14 cellular contexts compared by ENCODE assay signal in genomic region chr3:42829628-42830436, GRCh38. TPM values are rescaled to one million over a fixed set of nuclear protein-coding genes. Genes with fewer than 3 reads are reported as not detected.
DNase-seq lines count a peak whose midpoint lies in the region; ATAC-seq and TF ChIP-seq lines count a peak whose summit lies in the region.
"Had no signal": no experiment of that assay in that cellular context is flagged by ENCODE, and none has a peak within 500 bp of the region (broad histone marks: within the 10 kb centered on the region; RNA-seq: fewer than 3 reads in every experiment).

No MANE protein-coding gene starts in this region.

- H2BK5ac ChIP-seq in mesendoderm (ENCODE audit: low read length) = no peak overlapping the region

- H3K9me3 ChIP-seq in RWPE2 (ENCODE audit: severe bottlenecking) = no peaks in the 10 kb centered on the region
- H3K9me3 ChIP-seq: SJCRH30 had no signal

- DNase-seq in RWPE2 (ENCODE audit: low spot score) (no peak), epithelial cell of prostate (ENCODE audit: low read depth, low spot score) (no peak), mesendoderm (no peak), SKM-1 treated with dmso at 0.1 percent for 144 hours (lab: John Stamatoyannopoulos, UW; ENCODE audit: unreplicated experiment) (no peak), amniotic stem cell (lab: John Stamatoyannopoulos, UW) (no peak), NCI-H2227 treated with DMSO at 0.1 percent for 48 hours (lab: John Stamatoyannopoulos, UW) (no peak)
- DNase-seq: CD4-positive, alpha-beta memory T cell; DND-41; NCI-H526 treated with DMSO at 0.1 percent for 48 hours had no signal

- peak overlapping the region; percentile 36 for H3K27ac ChIP-seq in RWPE2 (ENCODE audit: poor library complexity, severe bottlenecking)
- H3K27ac ChIP-seq in epithelial cell of prostate = peak overlapping the region; percentile 64
- no peak overlapping the region for H3K27ac ChIP-seq in mesendoderm (ENCODE audit: low read depth, low read length)
- H3K27ac ChIP-seq: RWPE1, SJCRH30 had no signal

- H4K5ac ChIP-seq in mesendoderm (ENCODE audit: low read length) = no peak overlapping the region

- ATAC-seq in RWPE2 (ENCODE audit: low read depth) (no peak; the same call in 2 of the 3 replicates), HG02571 (IDR thresholded peaks at IDR 0.05; ENCODE audit: unreplicated experiment) (no peak)

- H2BK15ac ChIP-seq in mesendoderm (replicated peaks; ENCODE audit: low read depth) = no peak overlapping the region

- no peaks in the 10 kb centered on the region for H3K79me2 ChIP-seq in mesendoderm (ENCODE audit: control insufficient read depth, insufficient read depth, low read length)

- H4K8ac ChIP-seq in mesendoderm (ENCODE audit: low read depth, low read length) = no peak overlapping the region

- WGBS in mesendoderm (ENCODE audit: extremely low coverage, insufficient coverage, low lambda C conversion rate) = no CpG with 5 or more reads among the region's 5 CpGs

- H3K27me3 ChIP-seq in RWPE2 (ENCODE audit: insufficient read depth, poor library complexity, severe bottlenecking) = no peaks in the 10 kb centered on the region
- H3K27me3 ChIP-seq in mesendoderm (ENCODE audit: insufficient read depth, low read length, poor library complexity) = no peaks in the 10 kb centered on the region
- H3K27me3 ChIP-seq: SJCRH30 had no signal

- no peak overlapping the region for H3K18ac ChIP-seq in mesendoderm (ENCODE audit: low read length)

- H3K4me1 ChIP-seq in RWPE2 (ENCODE audit: insufficient read depth, poor library complexity, severe bottlenecking) (peaks cover 35% of the 10 kb centered on the region), mesendoderm (ENCODE audit: control insufficient read depth, low read depth, low read length) (no peaks in the 10 kb centered on the region)
- H3K4me1 ChIP-seq: SJCRH30 had no signal

- peak overlapping the region; percentile 33 for H3K23ac ChIP-seq in mesendoderm (ENCODE audit: low read length)

- no peak overlapping the region for H2BK120ac ChIP-seq in mesendoderm (ENCODE audit: low read depth, low read length)

- TF ChIP-seq CTCF in RWPE2 (IDR thresholded peaks at IDR 0.05; ENCODE audit: poor library complexity, severe bottlenecking) = no peak

- no peak overlapping the region for H2AK5ac ChIP-seq in mesendoderm (ENCODE audit: low read length)

- no peak overlapping the region for H3K9ac ChIP-seq in mesendoderm (ENCODE audit: low read length)

- H3K4me3 ChIP-seq in RWPE2 (ENCODE audit: severe bottlenecking) (no peak overlapping the region), mesendoderm (ENCODE audit: low read length) (no peak overlapping the region)
- H3K4me3 ChIP-seq: SJCRH30 had no signal

- H3K79me1 ChIP-seq in mesendoderm (ENCODE audit: low read length) = no peaks in the 10 kb centered on the region

- no peak overlapping the region for H3K4ac ChIP-seq in mesendoderm (ENCODE audit: low read depth, low read length)

- no peak overlapping the region for H3K56ac ChIP-seq in mesendoderm (ENCODE audit: low read length)

- H3K36me3 ChIP-seq in RWPE2 (ENCODE audit: low read depth) = no peaks in the 10 kb centered on the region
- no peaks in the 10 kb centered on the region for H3K36me3 ChIP-seq in mesendoderm (ENCODE audit: control insufficient read depth, insufficient read depth, low read length)
- H3K36me3 ChIP-seq: SJCRH30 had no signal

- H3K4me2 ChIP-seq in mesendoderm (ENCODE audit: low read length) = no peak overlapping the region

RNA-seq across cellular contexts. Expression of gene ACKR2, which starts 20.6 kb away (rescaled TPM):
- polyA plus RNA-seq in mesendoderm (2013, experiment 1 of 2) = 0.27 TPM
- polyA plus RNA-seq in mesendoderm (2013, experiment 2 of 2) = 0.27 TPM
- polyA plus RNA-seq: CD4-positive, alpha-beta memory T cell had no signal

RNA-seq across cellular contexts. Expression of gene HIGD1A, which starts 25.5 kb away (rescaled TPM):
- 244 TPM for polyA plus RNA-seq in mesendoderm (2013, experiment 1 of 2)
- polyA plus RNA-seq in mesendoderm (2013, experiment 2 of 2) = 237 TPM

RNA-seq across cellular contexts. Expression of gene CYP8B1, which starts 45.8 kb away (rescaled TPM):
- 0.01 TPM for polyA plus RNA-seq in mesendoderm (2013, experiment 1 of 2)
- polyA plus RNA-seq in mesendoderm (2013, experiment 2 of 2) = not detected
- polyA plus RNA-seq: BJ; CD4-positive, alpha-beta memory T cell; IMR-90 had no signal

RNA-seq across cellular contexts. Expression of gene CCDC13, which starts 56.8 kb away (rescaled TPM):
- polyA plus RNA-seq in mesendoderm (2013, experiment 1 of 2) = 0.20 TPM
- 0.20 TPM for polyA plus RNA-seq in mesendoderm (2013, experiment 2 of 2)
